14 cellular contexts compared by ENCODE assay signal in genomic region chr14:69485261-69485660, GRCh38.
DNase-seq lines count a peak whose midpoint lies in the region; TF ChIP-seq lines count a peak whose summit lies in the region.
"Had no signal": no experiment of that assay in that cellular context is flagged by ENCODE, and none has a peak within 500 bp of the region (broad histone marks: within the 10 kb centered on the region; RNA-seq: fewer than 3 reads in every experiment).

No MANE protein-coding gene starts in this region.

- peak overlapping the region; percentile 98 for H3K4me2 ChIP-seq in parathyroid adenoma (ENCODE audit: low read length)

- DNase-seq in NT2/D1 (ENCODE audit: low read depth, low spot score) (no peak), NCI-H510A (lab: John Stamatoyannopoulos, UW) (no peak), NCI-H526 (lab: John Stamatoyannopoulos, UW) (no peak)
- no peak for DNase-seq in activated T-cell treated with anti-CD3 and anti-CD28 coated beads, Interleukin-2, amount 50 U/mL, for 1 hour
- DNase-seq: CD8-positive, alpha-beta memory T cell; colonic mucosa; DND-41; NCI-H1436 treated with DMSO at 0.1 percent for 48 hours; NCI-H524 treated with DMSO at 0.1 percent for 48 hours; testis had no signal

- H3K27me3 ChIP-seq in NT2/D1 (ENCODE audit: insufficient read depth, insufficient read length) (peaks cover 70% of the 10 kb centered on the region), parathyroid adenoma (ENCODE audit: control insufficient read depth, insufficient read depth, low read length) (no peaks in the 10 kb centered on the region)
- H3K27me3 ChIP-seq: testis had no signal

- H3K79me2 ChIP-seq in parathyroid adenoma: no peaks in the 10 kb centered on the region

- H2AFZ ChIP-seq in parathyroid adenoma: peak overlapping the region; percentile 80

- H3K9me3 ChIP-seq in ES-I3 (ENCODE audit: control insufficient read depth, insufficient read depth, low read length): no peaks in the 10 kb centered on the region
- no peaks in the 10 kb centered on the region for H3K9me3 ChIP-seq in NT2/D1 (ENCODE audit: insufficient read depth, low read length)
- H3K9me3 ChIP-seq in parathyroid adenoma (ENCODE audit: control insufficient read depth, low read length): no peaks in the 10 kb centered on the region
- H3K9me3 ChIP-seq: colonic mucosa, pancreas, testis had no signal

- no peaks in the 10 kb centered on the region for H3K36me3 ChIP-seq in ES-I3 (ENCODE audit: insufficient read depth, low read length)
- H3K36me3 ChIP-seq in NT2/D1 (ENCODE audit: insufficient read depth, insufficient read length, low read length): no peaks in the 10 kb centered on the region
- H3K36me3 ChIP-seq in parathyroid adenoma (ENCODE audit: control insufficient read depth, insufficient read depth, low read length): no peaks in the 10 kb centered on the region
- H3K36me3 ChIP-seq: colonic mucosa, pancreas had no signal

- H3K27ac ChIP-seq in parathyroid adenoma: no peak overlapping the region
- H3K27ac ChIP-seq: colonic mucosa, pancreas, testis had no signal

- H3K4me3 ChIP-seq in NT2/D1 (ENCODE audit: insufficient read length, low read depth) (peak overlapping the region; percentile 55), iPS-11a (ENCODE audit: low read depth, low read length) (peak overlapping the region; percentile 63), parathyroid adenoma (ENCODE audit: low read depth, low read length) (peak overlapping the region; percentile 66)

- peak overlapping the region; percentile 51 for H3K9ac ChIP-seq in ES-I3 (ENCODE audit: low read depth, low read length)
- no peak overlapping the region for H3K9ac ChIP-seq in NT2/D1 (ENCODE audit: insufficient read length, low read depth)
- H3K9ac ChIP-seq in parathyroid adenoma: no peak overlapping the region

- TF ChIP-seq CTCF in parathyroid adenoma (IDR thresholded peaks at IDR 0.05): no peak

- H3K4me1 ChIP-seq in ES-I3 (ENCODE audit: insufficient read depth, low read length): peaks cover 5% of the 10 kb centered on the region; the same call in 1 of the 2 replicates
- peaks cover 9% of the 10 kb centered on the region for H3K4me1 ChIP-seq in NT2/D1 (ENCODE audit: insufficient read depth, insufficient read length)
- H3K4me1 ChIP-seq in parathyroid adenoma: peaks cover 2% of the 10 kb centered on the region
